In genomic region chr16:71845639-71846431, GRCh38 we compare ENCODE assay signal across 8 cellular contexts. TPM values are rescaled to one million over a fixed set of nuclear protein-coding genes. Genes with fewer than 3 reads are reported as not detected.
DNase-seq lines count a peak whose midpoint lies in the region; ATAC-seq and TF ChIP-seq lines count a peak whose summit lies in the region.

A gene with protein sequence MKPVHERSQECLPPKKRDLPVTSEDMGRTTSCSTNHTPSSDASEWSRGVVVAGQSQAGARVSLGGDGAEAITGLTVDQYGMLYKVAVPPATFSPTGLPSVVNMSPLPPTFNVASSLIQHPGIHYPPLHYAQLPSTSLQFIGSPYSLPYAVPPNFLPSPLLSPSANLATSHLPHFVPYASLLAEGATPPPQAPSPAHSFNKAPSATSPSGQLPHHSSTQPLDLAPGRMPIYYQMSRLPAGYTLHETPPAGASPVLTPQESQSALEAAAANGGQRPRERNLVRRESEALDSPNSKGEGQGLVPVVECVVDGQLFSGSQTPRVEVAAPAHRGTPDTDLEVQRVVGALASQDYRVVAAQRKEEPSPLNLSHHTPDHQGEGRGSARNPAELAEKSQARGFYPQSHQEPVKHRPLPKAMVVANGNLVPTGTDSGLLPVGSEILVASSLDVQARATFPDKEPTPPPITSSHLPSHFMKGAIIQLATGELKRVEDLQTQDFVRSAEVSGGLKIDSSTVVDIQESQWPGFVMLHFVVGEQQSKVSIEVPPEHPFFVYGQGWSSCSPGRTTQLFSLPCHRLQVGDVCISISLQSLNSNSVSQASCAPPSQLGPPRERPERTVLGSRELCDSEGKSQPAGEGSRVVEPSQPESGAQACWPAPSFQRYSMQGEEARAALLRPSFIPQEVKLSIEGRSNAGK (plus strand): TSS chr16:71845976. CDS start chr16:71849741, 3,765 bp downstream.

- H3K27me3 Mint-ChIP-seq in activated T-helper 17 cell treated with anti-CD3 and anti-CD28 coated beads, Interleukin-2, amount 50 U/mL, for 72 hours, result no peaks in the 10 kb centered on the region
- H3K27me3 Mint-ChIP-seq in natural killer cell (ENCODE audit: low read depth in 2 of 2), result no peaks in the 10 kb centered on the region

- no peaks in the 10 kb centered on the region for H3K9me3 ChIP-seq in DND-41 (ENCODE audit: insufficient read depth, low read length, severe bottlenecking)

- peaks cover 29% of the 10 kb centered on the region for H3K79me2 ChIP-seq in DND-41 (ENCODE audit: insufficient read depth, low read length)
- peaks cover 29% of the 10 kb centered on the region for H3K79me2 ChIP-seq in KMS-11 (ENCODE audit: insufficient read depth, low read depth)

- peak; percentile 92 for DNase-seq in DND-41
- DNase-seq in RPMI7951 (ENCODE audit: low read depth), result peak; percentile 91
- peak; percentile 90 for DNase-seq in fibroblast of peridontal ligament (ENCODE audit: extremely low read depth)
- peak; percentile 97 for DNase-seq in natural killer cell
- peak; percentile 86 to 95 (median 91) for DNase-seq in stimulated activated naive CD4-positive, alpha-beta T cell (lab: John Stamatoyannopoulos, UW)

- H4K20me1 ChIP-seq in DND-41 (ENCODE audit: insufficient read depth, low read length), result peaks cover 24% of the 10 kb centered on the region; the same call in 1 of the 2 replicates
- no peaks in the 10 kb centered on the region for H4K20me1 ChIP-seq in KMS-11 (ENCODE audit: insufficient read depth)

- H3K9ac ChIP-seq in DND-41 (ENCODE audit: low read depth, low read length), result peak within 1 kb of the TSS; percentile 87
- peak within 1 kb of the TSS; percentile 75 for H3K9ac ChIP-seq in KMS-11

- H3K36me3 Mint-ChIP-seq in activated T-helper 17 cell treated with anti-CD3 and anti-CD28 coated beads, Interleukin-2, amount 50 U/mL, for 72 hours (ENCODE audit: low read depth), result peaks cover 58% of the 10 kb centered on the region
- H3K36me3 Mint-ChIP-seq in natural killer cell, result peaks cover 7% of the 10 kb centered on the region

- TF ChIP-seq CTCF in DND-41 (IDR thresholded peaks at IDR 0.05; ENCODE audit: borderline replicate concordance, extremely low read depth, low read length, poor library complexity, severe bottlenecking) (peak; percentile 21), KMS-11 (conservative IDR thresholded peaks at IDR 0.05; ENCODE audit: low read depth, low read length) (no peak), natural killer cell (IDR thresholded peaks at IDR 0.05) (no peak)

- H3K27ac ChIP-seq in DND-41 (ENCODE audit: low read length) (peak within 1 kb of the TSS; percentile 78), KMS-11 (peak within 1 kb of the TSS; percentile 57)

- H3K9me3 Mint-ChIP-seq in activated T-helper 17 cell treated with anti-CD3 and anti-CD28 coated beads, Interleukin-2, amount 50 U/mL, for 72 hours, result peaks cover 3% of the 10 kb centered on the region
- no peaks in the 10 kb centered on the region for H3K9me3 Mint-ChIP-seq in natural killer cell

- H3K4me3 Mint-ChIP-seq in activated T-helper 17 cell treated with anti-CD3 and anti-CD28 coated beads, Interleukin-2, amount 50 U/mL, for 72 hours, result peak within 1 kb of the TSS; percentile 86
- peak within 1 kb of the TSS; percentile 94 for H3K4me3 Mint-ChIP-seq in natural killer cell

- H3K36me3 ChIP-seq in DND-41 (ENCODE audit: insufficient read depth, low read length) (peaks cover 34% of the 10 kb centered on the region), KMS-11 (ENCODE audit: insufficient read depth) (peaks cover 4% of the 10 kb centered on the region; the same call in 1 of the 2 replicates)

- H3K27me3 ChIP-seq in DND-41 (ENCODE audit: insufficient read depth, low read length, poor library complexity) (no peaks in the 10 kb centered on the region), KMS-11 (ENCODE audit: insufficient read depth, low read depth) (no peaks in the 10 kb centered on the region)

- ATAC-seq in DND-41 (ENCODE audit: insufficient read depth, low read depth) (peak; percentile 96), GM21786 (IDR thresholded peaks at IDR 0.05; ENCODE audit: unreplicated experiment) (peak; percentile 71), natural killer cell (peak; percentile 92 to 97 (median 93))
- ATAC-seq in activated T-helper 17 cell treated with anti-CD3 and anti-CD28 coated beads, Interleukin-2, amount 50 U/mL, for 72 hours (replicated peaks), result peak; percentile 75

- H3K4me3 ChIP-seq in DND-41 (ENCODE audit: low read depth in 1 of 2, low read length in 2 of 2) (peak within 1 kb of the TSS; percentile 57 to 80), KMS-11 (IDR thresholded peaks at IDR 0.05; ENCODE audit: insufficient read depth, low read depth, low read length) (no peak within 1 kb of the TSS)

- intact Hi-C loops in natural killer cell (cut with micrococcal nuclease), result loop anchor here (1.0 to 5.0 kb wide), 3 partner anchors 36 to 51 kb away; partner anchors contain the start of genes IST1 and ZNF821

- H3K4me1 ChIP-seq in DND-41 (ENCODE audit: insufficient read depth, low read length), result peaks cover 24% of the 10 kb centered on the region
- peaks cover 19% of the 10 kb centered on the region for H3K4me1 ChIP-seq in KMS-11 (ENCODE audit: low read depth, poor library complexity, severe bottlenecking)

- H3K4me1 Mint-ChIP-seq in activated T-helper 17 cell treated with anti-CD3 and anti-CD28 coated beads, Interleukin-2, amount 50 U/mL, for 72 hours, result peaks cover 31% of the 10 kb centered on the region
- H3K4me1 Mint-ChIP-seq in natural killer cell, result peaks cover 30 to 37% of the 10 kb centered on the region in 2 donors

- peak within 1 kb of the TSS; percentile 98 for H3K27ac Mint-ChIP-seq in activated T-helper 17 cell treated with anti-CD3 and anti-CD28 coated beads, Interleukin-2, amount 50 U/mL, for 72 hours
- H3K27ac Mint-ChIP-seq in natural killer cell, result peak within 1 kb of the TSS; percentile 94 to 97

- peak within 1 kb of the TSS; percentile 98 for H2AFZ ChIP-seq in DND-41 (ENCODE audit: low read depth, low read length)
- H2AFZ ChIP-seq in KMS-11 (ENCODE audit: low read depth), result peak within 1 kb of the TSS; percentile 82

- H3K4me2 ChIP-seq in DND-41 (ENCODE audit: insufficient read depth, low read length) (peak within 1 kb of the TSS; percentile 90), KMS-11 (peak within 1 kb of the TSS; percentile 85)

RNA-seq across cellular contexts. Expression of the gene that starts here (rescaled TPM):
- 8.7 and 8.8 TPM in 2 replicates for total RNA-seq in RPMI7951 (2014; rRNA removed; shearing (Covaris generic))
- 10 to 100 TPM; 18.2 to 27.3 TPM for total RNA-seq in activated T-helper 17 cell treated with anti-CD3 and anti-CD28 coated beads, Interleukin-2, amount 50 U/mL, for 72 hours
- 10 to 100 TPM; 59.7 to 66.9 (median 59.8) TPM for total RNA-seq in natural killer cell
